Comparison of ENCODE assay signal across 9 cellular contexts in the genomic region with DNA sequence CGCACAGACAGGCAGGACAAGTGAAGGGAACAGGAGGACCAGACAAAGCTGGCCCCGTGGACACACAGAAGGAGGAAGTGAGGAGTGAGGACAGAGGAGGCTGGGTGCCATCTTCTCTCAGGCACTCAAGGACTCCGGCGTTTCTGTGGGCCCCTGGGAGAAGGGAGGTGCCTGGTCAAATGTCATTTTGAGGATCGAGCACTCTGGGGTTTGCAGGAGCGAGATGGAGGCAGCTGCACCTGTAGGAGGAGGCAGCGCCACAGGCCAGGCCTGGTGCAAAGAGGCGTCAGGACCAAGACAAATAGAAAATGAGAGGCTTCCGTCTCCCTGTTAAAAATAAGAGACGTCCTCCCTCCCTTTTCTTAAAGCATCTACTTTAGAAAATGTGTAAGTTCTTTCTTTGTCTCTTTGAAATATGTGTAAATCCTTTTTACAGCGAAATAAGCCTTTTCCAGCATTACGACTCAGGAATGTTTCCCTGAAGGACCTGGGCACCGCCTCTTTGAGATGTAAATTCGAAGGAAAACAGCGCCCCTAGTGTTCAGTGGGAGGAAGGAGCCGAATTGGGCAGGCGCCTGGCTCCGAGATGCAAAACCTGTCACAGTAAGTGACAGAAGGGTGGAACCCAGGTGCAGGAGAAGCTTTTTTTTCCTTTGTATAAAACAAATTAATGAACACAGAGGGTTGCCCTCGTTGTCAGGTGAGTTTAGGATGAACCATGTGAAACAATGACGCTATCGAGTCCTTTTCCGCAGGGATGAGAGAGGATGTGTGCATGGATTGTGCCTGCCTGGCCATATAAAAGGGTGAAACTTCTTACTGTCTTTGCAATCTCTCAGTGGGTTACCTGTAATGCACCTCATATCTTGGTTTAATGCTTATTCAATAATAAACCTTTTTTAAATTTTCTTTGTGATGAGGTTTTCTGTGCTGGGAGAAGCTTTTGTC. TPM values are rescaled to one million over a fixed set of nuclear protein-coding genes. Genes with fewer than 3 reads are reported as not detected.
DNase-seq lines count a peak whose midpoint lies in the region; ATAC-seq, FAIRE-seq and TF ChIP-seq lines count a peak whose summit lies in the region.
"Had no signal": no experiment of that assay in that cellular context is flagged by ENCODE, and none has a peak within 500 bp of the region (broad histone marks: within the 10 kb centered on the region; RNA-seq: fewer than 3 reads in every experiment).

No MANE protein-coding gene starts in this region.

- H3K36me3 Mint-ChIP-seq in activated CD4-positive, alpha-beta T cell treated with anti-CD3 and anti-CD28 coated beads, Interleukin-2, amount 10 ng/mL, durations not matched to agents 24 days and 14 days (ENCODE audit: low read depth), result no peaks in the 10 kb centered on the region

- DNase-seq in AG09309 (ENCODE audit: low read depth), result no peak
- DNase-seq in DMS114 treated with DMSO at 0.1 percent for 48 hours (lab: John Stamatoyannopoulos, UW; ENCODE audit: unreplicated experiment), result peak; percentile 49
- DNase-seq in LNCaP clone FGC (ENCODE audit: low read depth), result no peak
- DNase-seq in activated CD4-positive, alpha-beta T cell treated with anti-CD3 and anti-CD28 coated beads, Interleukin-2, amount 10 ng/mL, durations not matched to agents 24 days and 14 days, result peak; percentile 80
- DNase-seq in glomerular visceral epithelial cell (ENCODE audit: extremely low spot score), result peak; percentile 41
- peak; percentile 46 for DNase-seq in small intestine
- DNase-seq in HPDE6-E6E7 (ENCODE audit: extremely low spot score), result no peak

- FAIRE-seq in small intestine (lab: Jason Lieb, UNC), result no peak

- H3K4me3 ChIP-seq in AG09309 (ENCODE audit: control insufficient read depth, low read depth, low read length) (no peak overlapping the region), LNCaP clone FGC (ENCODE audit: low read depth, low read length) (no peak overlapping the region), small intestine (ENCODE audit: low read depth in 1 of 2, low read length in 2 of 2) (no peak overlapping the region)

- 36 to 39% (median 37%) methylated on average over 22 of the region's 22 CpGs for WGBS in small intestine, 3 donors

- no peaks in the 10 kb centered on the region for H3K27me3 ChIP-seq in small intestine (ENCODE audit: control insufficient read depth in 2 of 2, insufficient read depth in 2 of 2, low read length in 2 of 2)

- intact Hi-C loops in activated CD4-positive, alpha-beta T cell treated with anti-CD3 and anti-CD28 coated beads, Interleukin-2, amount 10 ng/mL, durations not matched to agents 24 days and 14 days (cut with micrococcal nuclease), result no loop called here

- no peak overlapping the region for H3K27ac ChIP-seq in small intestine (ENCODE audit: low read depth in 1 of 2, low read length in 1 of 2)

- no peaks in the 10 kb centered on the region for H3K36me3 ChIP-seq in small intestine (ENCODE audit: control insufficient read depth in 2 of 2, insufficient read depth in 2 of 2, low read length in 2 of 2)

- H3K4me1 Mint-ChIP-seq in activated CD4-positive, alpha-beta T cell treated with anti-CD3 and anti-CD28 coated beads, Interleukin-2, amount 10 ng/mL, durations not matched to agents 24 days and 14 days, result no peaks in the 10 kb centered on the region

- H3K27ac Mint-ChIP-seq in activated CD4-positive, alpha-beta T cell treated with anti-CD3 and anti-CD28 coated beads, Interleukin-2, amount 10 ng/mL, durations not matched to agents 24 days and 14 days, result no peak overlapping the region
- H3K27ac Mint-ChIP-seq: T-helper 1 cell treated with Interleukin-12 subunit alpha and Interleukin-12 subunit beta and Interleukin-4 antibody, amounts not matched to agents 30 μg/mL and 1 μg/mL, for 36 hours had no signal

- H3K4me3 Mint-ChIP-seq in activated CD4-positive, alpha-beta T cell treated with anti-CD3 and anti-CD28 coated beads, Interleukin-2, amount 10 ng/mL, durations not matched to agents 24 days and 14 days, result no peak overlapping the region
- H3K4me3 Mint-ChIP-seq: T-helper 1 cell treated with Interleukin-12 subunit alpha and Interleukin-12 subunit beta and Interleukin-4 antibody, amounts not matched to agents 30 μg/mL and 1 μg/mL, for 36 hours had no signal

- TF ChIP-seq CTCF in AG09309 (IDR thresholded peaks at IDR 0.05; ENCODE audit: control insufficient read depth, insufficient read depth, low read depth, low read length, missing control alignments) (peak; percentile 75), LNCaP clone FGC (IDR thresholded peaks at IDR 0.05; ENCODE audit: control insufficient read depth, extremely low read depth, insufficient read depth) (peak; percentile 82)

- no peaks in the 10 kb centered on the region for H3K27me3 Mint-ChIP-seq in activated CD4-positive, alpha-beta T cell treated with anti-CD3 and anti-CD28 coated beads, Interleukin-2, amount 10 ng/mL, durations not matched to agents 24 days and 14 days

- no peak for ATAC-seq in HG03139 (IDR thresholded peaks at IDR 0.05; ENCODE audit: unreplicated experiment)

- H3K9me3 ChIP-seq in small intestine (ENCODE audit: control insufficient read depth, low read depth), result no peaks in the 10 kb centered on the region

- no peaks in the 10 kb centered on the region for H3K4me1 ChIP-seq in small intestine (ENCODE audit: control insufficient read depth in 2 of 2, insufficient read depth in 1 of 2, low read depth in 1 of 2, low read length in 1 of 2)

- no peaks in the 10 kb centered on the region for H3K9me3 Mint-ChIP-seq in activated CD4-positive, alpha-beta T cell treated with anti-CD3 and anti-CD28 coated beads, Interleukin-2, amount 10 ng/mL, durations not matched to agents 24 days and 14 days
- H3K9me3 Mint-ChIP-seq: T-helper 1 cell treated with Interleukin-12 subunit alpha and Interleukin-12 subunit beta and Interleukin-4 antibody, amounts not matched to agents 30 μg/mL and 1 μg/mL, for 36 hours had no signal

RNA-seq across cellular contexts. Expression of a gene that starts 1.4 kb away (rescaled TPM):
- total RNA-seq in activated CD4-positive, alpha-beta T cell treated with anti-CD3 and anti-CD28 coated beads, Interleukin-2, amount 10 ng/mL, durations not matched to agents 24 days and 14 days, result 0.16 and 0.21 TPM in 2 replicates
- under 1 TPM in 1 of 3 donors, not detected in 2; 0.49 TPM for polyA plus RNA-seq in small intestine

Comparison
In these comparisons a context has a peak if more than half of its experiments do, and no peak if none do; other contexts are left out.
1. DNase-seq: peak in DMS114 treated with DMSO at 0.1 percent for 48 hours (single experiment), activated CD4-positive, alpha-beta T cell treated with anti-CD3 and anti-CD28 coated beads, Interleukin-2, amount 10 ng/mL, durations not matched to agents 24 days and 14 days (single experiment), glomerular visceral epithelial cell (single experiment) and small intestine (single experiment); none in AG09309 (single experiment), LNCaP clone FGC (single experiment) and HPDE6-E6E7 (single experiment).